Comparison of ENCODE assay signal across 1 cellular context in the genomic region with DNA sequence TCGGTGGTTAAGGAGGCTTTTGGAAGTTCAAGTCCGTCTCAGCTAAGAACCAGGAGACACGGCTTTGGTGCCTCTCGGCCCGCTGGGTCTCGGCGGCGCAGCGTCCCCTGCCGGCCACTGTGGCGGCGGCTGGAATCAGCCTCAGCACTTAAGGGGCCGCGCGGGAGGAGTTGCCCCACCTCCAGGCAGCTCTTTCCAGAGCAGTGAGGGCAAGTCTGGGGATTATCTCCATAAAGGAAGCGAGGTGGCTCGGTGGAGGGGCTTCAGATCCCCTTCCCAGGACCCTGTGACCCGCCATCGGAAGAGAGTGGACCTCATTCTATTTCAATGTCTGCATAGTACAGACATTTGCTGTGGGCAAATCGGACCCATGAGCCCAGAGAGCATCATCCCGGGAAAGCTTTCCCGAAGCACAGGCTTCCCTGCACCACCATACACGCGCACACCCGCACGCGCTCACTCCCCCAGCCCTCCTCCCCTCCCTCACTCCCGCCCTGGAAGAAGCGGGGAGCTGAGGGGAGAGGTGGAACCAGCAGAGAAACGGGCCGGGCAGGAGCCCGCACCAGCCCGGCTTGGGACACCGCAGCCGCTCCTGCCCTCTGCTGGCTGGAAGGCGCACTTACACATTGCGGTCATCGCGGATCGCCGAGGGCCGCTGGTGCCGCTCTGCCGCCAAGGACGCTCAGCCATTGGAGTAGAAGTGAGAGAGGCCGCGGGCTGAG.
TF ChIP-seq lines count a peak whose summit lies in the region.

No MANE protein-coding gene starts in this region.

TF ChIP-seq in HepG2, 621 proteins besides CTCF, POLR2A, EP300 and RAD21 (continued from another document and continues in another):
- TF ChIP-seq, protein P1, sequence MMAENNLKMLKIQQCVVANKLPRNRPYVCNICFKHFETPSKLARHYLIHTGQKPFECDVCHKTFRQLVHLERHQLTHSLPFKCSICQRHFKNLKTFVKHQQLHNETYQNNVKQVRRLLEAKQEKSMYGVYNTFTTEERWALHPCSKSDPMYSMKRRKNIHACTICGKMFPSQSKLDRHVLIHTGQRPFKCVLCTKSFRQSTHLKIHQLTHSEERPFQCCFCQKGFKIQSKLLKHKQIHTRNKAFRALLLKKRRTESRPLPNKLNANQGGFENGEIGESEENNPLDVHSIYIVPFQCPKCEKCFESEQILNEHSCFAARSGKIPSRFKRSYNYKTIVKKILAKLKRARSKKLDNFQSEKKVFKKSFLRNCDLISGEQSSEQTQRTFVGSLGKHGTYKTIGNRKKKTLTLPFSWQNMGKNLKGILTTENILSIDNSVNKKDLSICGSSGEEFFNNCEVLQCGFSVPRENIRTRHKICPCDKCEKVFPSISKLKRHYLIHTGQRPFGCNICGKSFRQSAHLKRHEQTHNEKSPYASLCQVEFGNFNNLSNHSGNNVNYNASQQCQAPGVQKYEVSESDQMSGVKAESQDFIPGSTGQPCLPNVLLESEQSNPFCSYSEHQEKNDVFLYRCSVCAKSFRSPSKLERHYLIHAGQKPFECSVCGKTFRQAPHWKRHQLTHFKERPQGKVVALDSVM (CRISPR knock-in tag; IDR thresholded peaks at IDR 0.05) = no peak
- peak; percentile 83 for TF ChIP-seq ZNF142 (CRISPR knock-in tag; IDR thresholded peaks at IDR 0.05)
- TF ChIP-seq, protein P2, sequence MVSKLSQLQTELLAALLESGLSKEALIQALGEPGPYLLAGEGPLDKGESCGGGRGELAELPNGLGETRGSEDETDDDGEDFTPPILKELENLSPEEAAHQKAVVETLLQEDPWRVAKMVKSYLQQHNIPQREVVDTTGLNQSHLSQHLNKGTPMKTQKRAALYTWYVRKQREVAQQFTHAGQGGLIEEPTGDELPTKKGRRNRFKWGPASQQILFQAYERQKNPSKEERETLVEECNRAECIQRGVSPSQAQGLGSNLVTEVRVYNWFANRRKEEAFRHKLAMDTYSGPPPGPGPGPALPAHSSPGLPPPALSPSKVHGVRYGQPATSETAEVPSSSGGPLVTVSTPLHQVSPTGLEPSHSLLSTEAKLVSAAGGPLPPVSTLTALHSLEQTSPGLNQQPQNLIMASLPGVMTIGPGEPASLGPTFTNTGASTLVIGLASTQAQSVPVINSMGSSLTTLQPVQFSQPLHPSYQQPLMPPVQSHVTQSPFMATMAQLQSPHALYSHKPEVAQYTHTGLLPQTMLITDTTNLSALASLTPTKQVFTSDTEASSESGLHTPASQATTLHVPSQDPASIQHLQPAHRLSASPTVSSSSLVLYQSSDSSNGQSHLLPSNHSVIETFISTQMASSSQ (IDR thresholded peaks at IDR 0.05; ENCODE audit: low read depth) = no peak
- TF ChIP-seq, protein P2 (CRISPR knock-in tag; IDR thresholded peaks at IDR 0.05; ENCODE audit: borderline replicate concordance) = peak; percentile 15
- TF ChIP-seq, protein P3, sequence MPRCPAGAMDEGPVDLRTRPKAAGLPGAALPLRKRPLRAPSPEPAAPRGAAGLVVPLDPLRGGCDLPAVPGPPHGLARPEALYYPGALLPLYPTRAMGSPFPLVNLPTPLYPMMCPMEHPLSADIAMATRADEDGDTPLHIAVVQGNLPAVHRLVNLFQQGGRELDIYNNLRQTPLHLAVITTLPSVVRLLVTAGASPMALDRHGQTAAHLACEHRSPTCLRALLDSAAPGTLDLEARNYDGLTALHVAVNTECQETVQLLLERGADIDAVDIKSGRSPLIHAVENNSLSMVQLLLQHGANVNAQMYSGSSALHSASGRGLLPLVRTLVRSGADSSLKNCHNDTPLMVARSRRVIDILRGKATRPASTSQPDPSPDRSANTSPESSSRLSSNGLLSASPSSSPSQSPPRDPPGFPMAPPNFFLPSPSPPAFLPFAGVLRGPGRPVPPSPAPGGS (CRISPR knock-in tag; IDR thresholded peaks at IDR 0.05) = peak; percentile 72; the same call in 1 of the 2 replicates
- no peak; the same call in none of the 2 replicates for TF ChIP-seq NR0B2 (CRISPR knock-in tag; IDR thresholded peaks at IDR 0.05)
- no peak for TF ChIP-seq ZNF10 (CRISPR knock-in tag; IDR thresholded peaks at IDR 0.05; ENCODE audit: borderline replicate concordance, low read depth)
- TF ChIP-seq SRSF1 (optimal IDR thresholded peaks at IDR 0.05; ENCODE audit: low read depth, low read length) = no peak
- TF ChIP-seq THYN1 (CRISPR knock-in tag; IDR thresholded peaks at IDR 0.05; ENCODE audit: borderline replicate concordance, low read depth) = no peak
- no peak for TF ChIP-seq SNAI1 (CRISPR knock-in tag; IDR thresholded peaks at IDR 0.05; ENCODE audit: borderline replicate concordance)
- TF ChIP-seq TARDBP (CRISPR knock-in tag; IDR thresholded peaks at IDR 0.05) = peak; percentile 50; the same call in 1 of the 2 replicates
- TF ChIP-seq GATAD1 (CRISPR knock-in tag; IDR thresholded peaks at IDR 0.05) = 0 out of 2 replicates have a peak, but pooled peaks have one; percentile 37
- no peak for TF ChIP-seq HIC2 (CRISPR knock-in tag; IDR thresholded peaks at IDR 0.05; ENCODE audit: low read depth)
- 0 out of 2 replicates have a peak, but pooled peaks have one; percentile 38 for TF ChIP-seq ZNF136 (CRISPR knock-in tag; IDR thresholded peaks at IDR 0.05; ENCODE audit: low read depth)
- TF ChIP-seq, protein P4, sequence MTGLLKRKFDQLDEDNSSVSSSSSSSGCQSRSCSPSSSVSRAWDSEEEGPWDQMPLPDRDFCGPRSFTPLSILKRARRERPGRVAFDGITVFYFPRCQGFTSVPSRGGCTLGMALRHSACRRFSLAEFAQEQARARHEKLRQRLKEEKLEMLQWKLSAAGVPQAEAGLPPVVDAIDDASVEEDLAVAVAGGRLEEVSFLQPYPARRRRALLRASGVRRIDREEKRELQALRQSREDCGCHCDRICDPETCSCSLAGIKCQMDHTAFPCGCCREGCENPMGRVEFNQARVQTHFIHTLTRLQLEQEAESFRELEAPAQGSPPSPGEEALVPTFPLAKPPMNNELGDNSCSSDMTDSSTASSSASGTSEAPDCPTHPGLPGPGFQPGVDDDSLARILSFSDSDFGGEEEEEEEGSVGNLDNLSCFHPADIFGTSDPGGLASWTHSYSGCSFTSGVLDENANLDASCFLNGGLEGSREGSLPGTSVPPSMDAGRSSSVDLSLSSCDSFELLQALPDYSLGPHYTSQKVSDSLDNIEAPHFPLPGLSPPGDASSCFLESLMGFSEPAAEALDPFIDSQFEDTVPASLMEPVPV (CRISPR knock-in tag; IDR thresholded peaks at IDR 0.05) = 0 out of 2 replicates have a peak, but pooled peaks have one; percentile 59
- no peak for TF ChIP-seq CBX5 (CRISPR knock-in tag; IDR thresholded peaks at IDR 0.05; ENCODE audit: borderline replicate concordance)
- TF ChIP-seq, protein P5, sequence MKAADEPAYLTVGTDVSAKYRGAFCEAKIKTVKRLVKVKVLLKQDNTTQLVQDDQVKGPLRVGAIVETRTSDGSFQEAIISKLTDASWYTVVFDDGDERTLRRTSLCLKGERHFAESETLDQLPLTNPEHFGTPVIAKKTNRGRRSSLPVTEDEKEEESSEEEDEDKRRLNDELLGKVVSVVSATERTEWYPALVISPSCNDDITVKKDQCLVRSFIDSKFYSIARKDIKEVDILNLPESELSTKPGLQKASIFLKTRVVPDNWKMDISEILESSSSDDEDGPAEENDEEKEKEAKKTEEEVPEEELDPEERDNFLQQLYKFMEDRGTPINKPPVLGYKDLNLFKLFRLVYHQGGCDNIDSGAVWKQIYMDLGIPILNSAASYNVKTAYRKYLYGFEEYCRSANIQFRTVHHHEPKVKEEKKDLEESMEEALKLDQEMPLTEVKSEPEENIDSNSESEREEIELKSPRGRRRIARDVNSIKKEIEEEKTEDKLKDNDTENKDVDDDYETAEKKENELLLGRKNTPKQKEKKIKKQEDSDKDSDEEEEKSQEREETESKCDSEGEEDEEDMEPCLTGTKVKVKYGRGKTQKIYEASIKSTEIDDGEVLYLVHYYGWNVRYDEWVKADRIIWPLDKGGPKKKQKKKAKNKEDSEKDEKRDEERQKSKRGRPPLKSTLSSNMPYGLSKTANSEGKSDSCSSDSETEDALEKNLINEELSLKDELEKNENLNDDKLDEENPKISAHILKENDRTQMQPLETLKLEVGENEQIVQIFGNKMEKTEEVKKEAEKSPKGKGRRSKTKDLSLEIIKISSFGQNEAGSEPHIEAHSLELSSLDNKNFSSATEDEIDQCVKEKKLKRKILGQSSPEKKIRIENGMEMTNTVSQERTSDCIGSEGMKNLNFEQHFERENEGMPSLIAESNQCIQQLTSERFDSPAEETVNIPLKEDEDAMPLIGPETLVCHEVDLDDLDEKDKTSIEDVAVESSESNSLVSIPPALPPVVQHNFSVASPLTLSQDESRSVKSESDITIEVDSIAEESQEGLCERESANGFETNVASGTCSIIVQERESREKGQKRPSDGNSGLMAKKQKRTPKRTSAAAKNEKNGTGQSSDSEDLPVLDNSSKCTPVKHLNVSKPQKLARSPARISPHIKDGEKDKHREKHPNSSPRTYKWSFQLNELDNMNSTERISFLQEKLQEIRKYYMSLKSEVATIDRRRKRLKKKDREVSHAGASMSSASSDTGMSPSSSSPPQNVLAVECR (CRISPR knock-in tag; IDR thresholded peaks at IDR 0.05; ENCODE audit: borderline replicate concordance) = peak; percentile 45; the same call in 1 of the 2 replicates
- TF ChIP-seq PAWR (CRISPR knock-in tag; IDR thresholded peaks at IDR 0.05; ENCODE audit: borderline replicate concordance) = no peak
- TF ChIP-seq CEBPB (IDR thresholded peaks at IDR 0.05; ENCODE audit: borderline replicate concordance, low read depth, low read length) = no peak
- TF ChIP-seq ZNF546 (CRISPR knock-in tag; conservative IDR thresholded peaks at IDR 0.05) = no peak
- TF ChIP-seq ZNF296 (CRISPR knock-in tag; conservative IDR thresholded peaks at IDR 0.05) = no peak
- TF ChIP-seq SIN3B (IDR thresholded peaks at IDR 0.05; ENCODE audit: low read length) = no peak
- no peak for TF ChIP-seq ZNF615 (CRISPR knock-in tag; IDR thresholded peaks at IDR 0.05; ENCODE audit: borderline replicate concordance)
- TF ChIP-seq HNRNPUL1 (IDR thresholded peaks at IDR 0.05; ENCODE audit: low read depth, low read length) = no peak
